ENCODE assay signal across 18 cellular contexts in the genomic region with DNA sequence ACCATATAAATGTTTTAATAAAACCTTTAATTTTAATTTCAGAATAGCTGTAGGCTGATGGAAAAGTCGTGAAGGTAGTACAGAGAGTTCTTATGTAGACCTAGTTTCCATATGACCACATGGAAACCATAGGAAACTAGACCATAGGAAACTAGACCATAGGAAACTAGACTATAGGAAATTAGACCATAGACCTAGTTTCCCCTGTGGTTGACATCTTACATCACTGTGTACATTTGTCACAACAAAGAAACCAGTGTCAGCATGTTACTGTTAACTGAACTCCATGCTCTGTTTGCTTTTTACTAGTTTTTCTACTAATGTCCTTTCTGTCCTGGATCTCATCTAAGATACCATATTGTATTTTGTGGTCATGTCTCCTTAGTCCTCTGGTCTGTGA. TPM values are rescaled to one million over a fixed set of nuclear protein-coding genes. Genes with fewer than 3 reads are reported as not detected.
DNase-seq lines count a peak whose midpoint lies in the region; ATAC-seq and TF ChIP-seq lines count a peak whose summit lies in the region.
"Had no signal": no experiment of that assay in that cellular context is flagged by ENCODE, and none has a peak within 500 bp of the region (broad histone marks: within the 10 kb centered on the region; RNA-seq: fewer than 3 reads in every experiment).

No MANE protein-coding gene starts in this region.

- H3K36me3 ChIP-seq in GM06990 (ENCODE audit: control insufficient read depth, insufficient read depth, low read length) (no peaks in the 10 kb centered on the region), BE2C (no peaks in the 10 kb centered on the region)

- H3K9me3 Mint-ChIP-seq in activated CD8-positive, alpha-beta T cell treated with anti-CD3 and anti-CD28 coated beads, Interleukin-2, amount 10 ng/mL, durations not matched to agents 7 days and 5 days (ENCODE audit: insufficient read depth): no peaks in the 10 kb centered on the region

- POLR2A ChIA-PET in activated CD8-positive, alpha-beta T cell treated with anti-CD3 and anti-CD28 coated beads, Interleukin-2, amount 10 ng/mL, durations not matched to agents 7 days and 5 days (lab: Charles Lee): no interaction called here

- DNase-seq in GM06990 (ENCODE audit: extremely low read depth, insufficient read length): peak; percentile 10
- DNase-seq in activated CD8-positive, alpha-beta T cell treated with anti-CD3 and anti-CD28 coated beads, Interleukin-2, amount 10 ng/mL, durations not matched to agents 7 days and 5 days: no peak
- no peak for DNase-seq in putamen (ENCODE audit: low spot score)
- DNase-seq in GOT3 (lab: John Stamatoyannopoulos, UW): no peak
- DNase-seq in DMS79 treated with DMSO at 0.1 percent for 48 hours (lab: John Stamatoyannopoulos, UW): no peak
- no peak for DNase-seq in BE2C
- DNase-seq: activated CD4-positive, alpha-beta T cell treated with anti-CD3 and anti-CD28 coated beads, Interleukin-2, amount 50 U/mL, for 4 hours; activated effector memory CD4-positive, alpha-beta T cell treated with Interleukin-2 at 50 U/mL for 16 hours; KG1; left colon; NCI-H187 treated with DMSO at 0.1 percent for 48 hours; psoas muscle had no signal

- H3K36me3 Mint-ChIP-seq in activated CD8-positive, alpha-beta T cell treated with anti-CD3 and anti-CD28 coated beads, Interleukin-2, amount 10 ng/mL, durations not matched to agents 7 days and 5 days (ENCODE audit: low read depth): no peaks in the 10 kb centered on the region

- H3K4me3 ChIP-seq in GM06990 (replicated peaks; ENCODE audit: low read depth, low read length): no peak overlapping the region
- H3K4me3 ChIP-seq in BE2C (ENCODE audit: low read depth, low read length): no peak overlapping the region
- H3K4me3 ChIP-seq: hepatocyte, psoas muscle, tibial nerve had no signal

- H3K9me3 ChIP-seq in BE2C: no peaks in the 10 kb centered on the region; the same call in 1 of the 2 replicates
- H3K9me3 ChIP-seq: psoas muscle had no signal

- H3K27me3 ChIP-seq in GM06990 (replicated peaks; ENCODE audit: control insufficient read depth, insufficient read depth, low read length): no peaks in the 10 kb centered on the region
- no peaks in the 10 kb centered on the region for H3K27me3 ChIP-seq in BE2C
- H3K27me3 ChIP-seq: hepatocyte, tibial nerve had no signal

- TF ChIP-seq CTCF in GM06990 (IDR thresholded peaks at IDR 0.05; ENCODE audit: insufficient read depth, low read length, poor library complexity, severe bottlenecking) (no peak), BE2C (IDR thresholded peaks at IDR 0.05; ENCODE audit: low read depth, low read length) (no peak)

- H3K27ac Mint-ChIP-seq in activated CD8-positive, alpha-beta T cell treated with anti-CD3 and anti-CD28 coated beads, Interleukin-2, amount 10 ng/mL, durations not matched to agents 7 days and 5 days: no peak overlapping the region

- H3K4me1 ChIP-seq in BE2C: no peaks in the 10 kb centered on the region
- H3K4me1 ChIP-seq: psoas muscle, tibial nerve had no signal

- no peaks in the 10 kb centered on the region for H3K27me3 Mint-ChIP-seq in activated CD8-positive, alpha-beta T cell treated with anti-CD3 and anti-CD28 coated beads, Interleukin-2, amount 10 ng/mL, durations not matched to agents 7 days and 5 days (ENCODE audit: low read depth)

- ATAC-seq in GM21390 (IDR thresholded peaks at IDR 0.05; ENCODE audit: unreplicated experiment) (peak; percentile 65), HG03378 (IDR thresholded peaks at IDR 0.05; ENCODE audit: unreplicated experiment) (peak; percentile 87)
- peak; percentile 55 for ATAC-seq in activated CD8-positive, alpha-beta T cell treated with anti-CD3 and anti-CD28 coated beads, Interleukin-2, amount 10 ng/mL, durations not matched to agents 7 days and 5 days
- ATAC-seq: left colon, psoas muscle had no signal

- no peak overlapping the region for H3K4me3 Mint-ChIP-seq in activated CD8-positive, alpha-beta T cell treated with anti-CD3 and anti-CD28 coated beads, Interleukin-2, amount 10 ng/mL, durations not matched to agents 7 days and 5 days

- CTCF ChIA-PET in activated CD8-positive, alpha-beta T cell treated with anti-CD3 and anti-CD28 coated beads, Interleukin-2, amount 10 ng/mL, durations not matched to agents 7 days and 5 days (lab: Charles Lee): no interaction called here

- H3K4me1 Mint-ChIP-seq in activated CD8-positive, alpha-beta T cell treated with anti-CD3 and anti-CD28 coated beads, Interleukin-2, amount 10 ng/mL, durations not matched to agents 7 days and 5 days (ENCODE audit: low read depth): peaks cover 6% of the 10 kb centered on the region

RNA-seq across cellular contexts. Expression of a gene that starts 14.6 kb away (rescaled TPM):
- 1 to 10 TPM; 2.5 to 3.0 TPM for total RNA-seq in activated CD8-positive, alpha-beta T cell treated with anti-CD3 and anti-CD28 coated beads, Interleukin-2, amount 10 ng/mL, durations not matched to agents 7 days and 5 days
- 2.0 TPM for polyA plus RNA-seq in BE2C (2012; ENCODE audit: insufficient read depth, insufficient read length, low read depth)

RNA-seq across cellular contexts. Expression of a gene that starts 51.5 kb away (rescaled TPM):
- not detected for total RNA-seq in activated CD8-positive, alpha-beta T cell treated with anti-CD3 and anti-CD28 coated beads, Interleukin-2, amount 10 ng/mL, durations not matched to agents 7 days and 5 days
- 0.51 TPM for polyA plus RNA-seq in BE2C (2012; ENCODE audit: insufficient read depth, insufficient read length, low read depth)
- total RNA-seq: myocyte; T-helper 2 cell treated with Interferon-gamma antibody and Interleukin-4, amounts not matched to agents 100 ng/mL and 5 ng/mL, for 36 hours had no signal
